In the genomic region with DNA sequence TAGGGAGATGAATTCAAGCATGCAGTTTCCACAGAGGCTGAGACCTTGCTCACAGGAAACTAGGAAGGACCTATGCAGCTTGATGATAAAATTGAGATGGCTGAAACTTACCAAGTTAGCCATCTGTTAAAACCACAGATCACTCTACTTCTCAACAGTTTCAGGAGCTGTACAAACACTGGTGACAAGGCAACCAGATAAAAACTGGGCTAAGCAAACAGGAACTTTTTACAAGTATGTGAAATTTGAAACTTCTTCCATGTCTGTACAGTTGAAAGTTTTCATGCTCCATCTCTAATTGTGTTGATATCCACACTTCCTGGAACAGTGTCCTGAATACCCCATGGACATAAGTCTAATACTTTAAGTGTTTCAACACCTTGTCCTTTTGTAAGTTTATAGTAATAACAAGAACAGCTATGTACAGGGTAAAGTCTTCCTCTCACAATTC, we compare ENCODE assay signal across 8 cellular contexts.
DNase-seq lines count a peak whose midpoint lies in the region; ATAC-seq and TF ChIP-seq lines count a peak whose summit lies in the region.

No MANE protein-coding gene starts in this region.

- ATAC-seq in GM18858 (IDR thresholded peaks at IDR 0.05; ENCODE audit: unreplicated experiment) (peak; percentile 97), HG02973 (IDR thresholded peaks at IDR 0.05; ENCODE audit: unreplicated experiment) (peak; percentile 97)

- peak; percentile 52 for DNase-seq in AG09319 (ENCODE audit: extremely low read depth, low read depth)
- DNase-seq in RPMI7951 (ENCODE audit: low read depth), result peak; percentile 77
- peak; percentile 82 for DNase-seq in kidney glomerular epithelial cell (lab: John Stamatoyannopoulos, UW)
- no peak for DNase-seq in stimulated activated CD4-positive, alpha-beta T cell treated with anti-CD3 and anti-CD28 coated beads, Interleukin-12 subunit alpha, Interleukin-12 subunit beta, amount 100 ng/mL, for 4 hours
- DNase-seq in NCI-H526 treated with DMSO at 0.1 percent for 48 hours (lab: John Stamatoyannopoulos, UW), result no peak
- DNase-seq in NCI-H1417 (lab: John Stamatoyannopoulos, UW), result no peak

- no peak for TF ChIP-seq CTCF in AG09319 (IDR thresholded peaks at IDR 0.05; ENCODE audit: low read depth, low read length)

Comparison
In these comparisons a context has a peak if more than half of its experiments do, and no peak if none do; other contexts are left out.
1. DNase-seq: peak in AG09319 (single experiment), RPMI7951 (single experiment) and kidney glomerular epithelial cell (single experiment); none in stimulated activated CD4-positive, alpha-beta T cell treated with anti-CD3 and anti-CD28 coated beads, Interleukin-12 subunit alpha, Interleukin-12 subunit beta, amount 100 ng/mL, for 4 hours (single experiment), NCI-H526 treated with DMSO at 0.1 percent for 48 hours (single experiment) and NCI-H1417 (0 of 3).